8 cellular contexts compared by ENCODE assay signal in genomic region chr9:95724253-95724991, GRCh38.
A peak's percentile ranks its signal among the peaks of the same experiment; 100 is the strongest.
DNase-seq lines count a peak whose midpoint lies in the region; ATAC-seq and TF ChIP-seq lines count a peak whose summit lies in the region.

No MANE protein-coding gene starts in this region.

- peaks cover 4% of the 10 kb centered on the region; the same call in 1 of the 2 replicates for H3K9me3 Mint-ChIP-seq in HFFc6

- no peaks in the 10 kb centered on the region for H3K79me2 ChIP-seq in hepatocyte

- TF ChIP-seq CTCF in hepatocyte (IDR thresholded peaks at IDR 0.05; ENCODE audit: poor library complexity): no peak
- TF ChIP-seq CTCF in HFFc6 (IDR thresholded peaks at IDR 0.05): no peak

- H3K4me2 ChIP-seq in hepatocyte: peak overlapping the region; percentile 45

- H3K4me1 Mint-ChIP-seq in HFFc6 (ENCODE audit: low read depth): no peaks in the 10 kb centered on the region

- no peaks in the 10 kb centered on the region for H3K27me3 ChIP-seq in hepatocyte

- no peaks in the 10 kb centered on the region for H3K9me3 ChIP-seq in hepatocyte (ENCODE audit: low read depth)

- no peaks in the 10 kb centered on the region for H3K36me3 Mint-ChIP-seq in HFFc6 (ENCODE audit: low read depth)

- no peak overlapping the region for H3K27ac Mint-ChIP-seq in HFFc6

- no peak overlapping the region for H3K4me3 ChIP-seq in hepatocyte

- H3K9me2 ChIP-seq in hepatocyte (replicated peaks; ENCODE audit: insufficient read depth): no peaks in the 10 kb centered on the region

- H3K36me3 ChIP-seq in hepatocyte (replicated peaks; ENCODE audit: insufficient read depth, low read depth): no peaks in the 10 kb centered on the region

- no peaks in the 10 kb centered on the region for H4K20me1 ChIP-seq in hepatocyte (ENCODE audit: insufficient read depth, poor library complexity, severe bottlenecking)

- peak; percentile 94 for ATAC-seq in GM19023 (IDR thresholded peaks at IDR 0.05; ENCODE audit: unreplicated experiment)
- ATAC-seq in HG03095 (IDR thresholded peaks at IDR 0.05; ENCODE audit: unreplicated experiment): peak; percentile 95

- peak; percentile 4 to 38 (median 9) for DNase-seq in activated CD4-positive, CD25-positive, alpha-beta regulatory T cell (lab: John Stamatoyannopoulos, UW)
- DNase-seq in hepatocyte (ENCODE audit: low spot score): no peak
- no peak for DNase-seq in NCI-H446 treated with DMSO at 0.1 percent for 48 hours (lab: John Stamatoyannopoulos, UW)
- DNase-seq in SK-N-DZ (ENCODE audit: low spot score): no peak
- no peak for DNase-seq in iPS-NIHi7 (ENCODE audit: extremely low spot score)
- DNase-seq in HFFc6: no peak

- H3K27ac ChIP-seq in hepatocyte: peak overlapping the region; percentile 60

- H3K4me3 Mint-ChIP-seq in HFFc6: no peak overlapping the region

- peaks cover 18% of the 10 kb centered on the region for H3K27me3 Mint-ChIP-seq in HFFc6 (ENCODE audit: insufficient read depth)

- H3K4me1 ChIP-seq in hepatocyte (ENCODE audit: insufficient read depth): peaks cover 31% of the 10 kb centered on the region

- 27% methylated on average over 7 of the region's 7 CpGs for WGBS in hepatocyte (ENCODE audit: low lambda C conversion rate, missing lambda C conversion rate)

- H2AFZ ChIP-seq in hepatocyte: no peak overlapping the region

Comparison
In these comparisons a context has a peak if more than half of its experiments do, and no peak if none do; other contexts are left out.
1. DNase-seq: peak in activated CD4-positive, CD25-positive, alpha-beta regulatory T cell (4 of 4); none in hepatocyte (single experiment), NCI-H446 treated with DMSO at 0.1 percent for 48 hours (single experiment), SK-N-DZ (single experiment), iPS-NIHi7 (single experiment) and HFFc6 (single experiment).